13 cellular contexts compared by ENCODE assay signal in genomic region chr13:113178070-113178895, GRCh38. TPM values are rescaled to one million over a fixed set of nuclear protein-coding genes. Genes with fewer than 3 reads are reported as not detected.
A peak's percentile ranks its signal among the peaks of the same experiment; 100 is the strongest.
DNase-seq lines count a peak whose midpoint lies in the region; TF ChIP-seq lines count a peak whose summit lies in the region.
"Had no signal": no experiment of that assay in that cellular context is flagged by ENCODE, and none has a peak within 500 bp of the region (broad histone marks: within the 10 kb centered on the region; RNA-seq: fewer than 3 reads in every experiment).

No MANE protein-coding gene starts in this region.

- DNase-seq in T-helper 1 cell = no peak
- DNase-seq in RPMI7951 (ENCODE audit: low read depth) = peak; percentile 91
- peak; percentile 92 for DNase-seq in fibroblast of gingiva (ENCODE audit: low read depth)
- peak; percentile 96 for DNase-seq in non-pigmented ciliary epithelial cell (ENCODE audit: low read depth)
- no peak for DNase-seq in NCI-H1930 (lab: John Stamatoyannopoulos, UW)
- DNase-seq in midbrain (lab: John Stamatoyannopoulos, UW) = no peak
- no peak for DNase-seq in testis
- DNase-seq: activated T-cell treated with anti-CD3 and anti-CD28 coated beads, Interleukin-2, amount 50 U/mL, for 72 hours; dorsolateral prefrontal cortex; NCI-H2029 treated with DMSO at 0.1 percent for 48 hours had no signal

- H3K36me3 ChIP-seq in testis (ENCODE audit: low read depth, missing control alignments) = no peaks in the 10 kb centered on the region

- H3K9me3 Mint-ChIP-seq in T-helper 1 cell treated with Interleukin-12 subunit alpha and Interleukin-12 subunit beta and Interleukin-4 antibody, amounts not matched to agents 30 μg/mL and 1 μg/mL, for 36 hours = peaks cover 4% of the 10 kb centered on the region
- H3K9me3 Mint-ChIP-seq: activated T-cell treated with anti-CD3 and anti-CD28 coated beads, Interleukin-2, amount 50 U/mL, for 72 hours had no signal

- H3K36me3 Mint-ChIP-seq in T-helper 1 cell treated with Interleukin-12 subunit alpha and Interleukin-12 subunit beta and Interleukin-4 antibody, amounts not matched to agents 30 μg/mL and 1 μg/mL, for 36 hours (ENCODE audit: low read depth) = peaks cover 50% of the 10 kb centered on the region

- TF ChIP-seq CTCF in testis (IDR thresholded peaks at IDR 0.05) = no peak

- intact Hi-C loops in testis (cut with DNase I; ENCODE audit: low total_unique reads) = no loop called here

- H3K4me3 Mint-ChIP-seq in T-helper 1 cell treated with Interleukin-12 subunit alpha and Interleukin-12 subunit beta and Interleukin-4 antibody, amounts not matched to agents 30 μg/mL and 1 μg/mL, for 36 hours = no peak overlapping the region
- H3K4me3 Mint-ChIP-seq: activated T-cell treated with anti-CD3 and anti-CD28 coated beads, Interleukin-2, amount 50 U/mL, for 72 hours had no signal

- no peaks in the 10 kb centered on the region for H3K27me3 Mint-ChIP-seq in T-helper 1 cell treated with Interleukin-12 subunit alpha and Interleukin-12 subunit beta and Interleukin-4 antibody, amounts not matched to agents 30 μg/mL and 1 μg/mL, for 36 hours (ENCODE audit: low read depth)

- no peak for TF ChIP-seq POLR2A in testis (IDR thresholded peaks at IDR 0.05)

- 91 to 93% methylated on average over 24 to 25 of the region's 25 CpGs for WGBS in testis, 2 donors

- no peak overlapping the region for H3K4me3 ChIP-seq in testis
- H3K4me3 ChIP-seq: dorsolateral prefrontal cortex had no signal

- peaks cover 3% of the 10 kb centered on the region for H3K4me1 ChIP-seq in testis

- no peak overlapping the region for H3K27ac ChIP-seq in testis
- H3K27ac ChIP-seq: 22Rv1 had no signal

- H3K27me3 ChIP-seq in testis = no peaks in the 10 kb centered on the region
- H3K27me3 ChIP-seq: dorsolateral prefrontal cortex had no signal

- no peaks in the 10 kb centered on the region for H3K9me3 ChIP-seq in testis

- H3K4me1 Mint-ChIP-seq in T-helper 1 cell treated with Interleukin-12 subunit alpha and Interleukin-12 subunit beta and Interleukin-4 antibody, amounts not matched to agents 30 μg/mL and 1 μg/mL, for 36 hours (ENCODE audit: low read depth) = peaks cover 49% of the 10 kb centered on the region

- H3K27ac Mint-ChIP-seq in T-helper 1 cell treated with Interleukin-12 subunit alpha and Interleukin-12 subunit beta and Interleukin-4 antibody, amounts not matched to agents 30 μg/mL and 1 μg/mL, for 36 hours = peak overlapping the region; percentile 42
- H3K27ac Mint-ChIP-seq: activated T-cell treated with anti-CD3 and anti-CD28 coated beads, Interleukin-2, amount 50 U/mL, for 72 hours had no signal

RNA-seq across cellular contexts. Expression of gene PROZ, which starts 19.8 kb away (rescaled TPM):
- not detected in 2 replicates for total RNA-seq in RPMI7951 (2014; rRNA removed; shearing (Covaris generic))
- total RNA-seq in testis = under 1 TPM; 0.63 to 0.81 TPM
- 0.42 TPM for polyA plus RNA-seq in testis (ENCODE audit: insufficient read depth, low read depth, low replicate concordance)
- total RNA-seq: activated T-cell treated with anti-CD3 and anti-CD28 coated beads, Interleukin-2, amount 50 U/mL, for 72 hours; skeletal muscle tissue had no signal

RNA-seq across cellular contexts. Expression of gene PCID2, which starts 30.2 kb away (rescaled TPM):
- 50.4 and 55.3 TPM in 2 replicates for total RNA-seq in RPMI7951 (2014; rRNA removed; shearing (Covaris generic))
- total RNA-seq in testis = 10 to 100 TPM; 72.2 to 73.4 TPM
- polyA plus RNA-seq in testis (ENCODE audit: insufficient read depth, low read depth, low replicate concordance) = 130 TPM

RNA-seq across cellular contexts. Expression of gene CUL4A, which starts 31.1 kb away (rescaled TPM):
- 69.4 and 72.4 TPM in 2 replicates for total RNA-seq in RPMI7951 (2014; rRNA removed; shearing (Covaris generic))
- 100 to 1,000 TPM; 152 to 168 TPM for total RNA-seq in testis
- polyA plus RNA-seq in testis (ENCODE audit: insufficient read depth, low read depth, low replicate concordance) = 103 TPM

RNA-seq across cellular contexts. Expression of gene F10, which starts 55.7 kb away (rescaled TPM):
- not detected in 2 replicates for total RNA-seq in RPMI7951 (2014; rRNA removed; shearing (Covaris generic))
- total RNA-seq in testis = 10 to 100 TPM; 19.9 to 33.7 TPM
- 31.9 TPM for polyA plus RNA-seq in testis (ENCODE audit: insufficient read depth, low read depth, low replicate concordance)
- total RNA-seq: activated T-cell treated with anti-CD3 and anti-CD28 coated beads, Interleukin-2, amount 50 U/mL, for 72 hours had no signal

Comparison
In these comparisons a context has a peak if more than half of its experiments do, and no peak if none do; other contexts are left out.
1. DNase-seq: peak in RPMI7951 (single experiment), fibroblast of gingiva (single experiment) and non-pigmented ciliary epithelial cell (single experiment); none in T-helper 1 cell (0 of 5), NCI-H1930 (0 of 2), midbrain (single experiment) and testis (single experiment).